Comparison of ENCODE assay signal across 8 cellular contexts in the genomic region with DNA sequence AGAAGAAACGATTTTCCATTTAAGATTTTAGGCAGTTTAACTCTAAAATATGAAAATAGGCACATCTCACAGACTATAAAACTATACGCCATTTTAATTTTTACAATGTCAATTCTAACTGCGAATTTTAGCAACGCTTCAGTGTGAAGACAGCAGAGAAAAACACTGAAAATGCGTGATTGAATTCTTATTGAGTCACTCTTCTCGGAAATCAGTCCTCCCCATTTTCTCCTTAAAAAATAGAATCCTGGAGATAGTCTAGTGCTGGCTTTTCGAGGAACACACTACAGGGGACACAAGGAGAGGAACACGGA. TPM values are rescaled to one million over a fixed set of nuclear protein-coding genes. Genes with fewer than 3 reads are reported as not detected.
A peak's percentile ranks its signal among the peaks of the same experiment; 100 is the strongest.
DNase-seq lines count a peak whose midpoint lies in the region; ATAC-seq and TF ChIP-seq lines count a peak whose summit lies in the region.

No MANE protein-coding gene starts in this region.

- in situ Hi-C loops in Panc1 (cut with HindIII; ENCODE audit: low pct_unique_long_range_greater_than_20kb, low sequenced_read_pairs), result no loop called here

- H3K4me3 Mint-ChIP-seq in Calu3 (ENCODE audit: low read depth, unreplicated experiment), result peak overlapping the region; percentile 97

- H3K36me3 ChIP-seq in Panc1 (ENCODE audit: control insufficient read depth, insufficient read depth, low read length) (no peaks in the 10 kb centered on the region; the same call in 1 of the 2 replicates), parathyroid adenoma (ENCODE audit: control insufficient read depth, insufficient read depth, low read length) (no peaks in the 10 kb centered on the region)

- peaks cover 23% of the 10 kb centered on the region for H3K36me3 Mint-ChIP-seq in Calu3 (ENCODE audit: insufficient read depth, unreplicated experiment)

- no peaks in the 10 kb centered on the region for H3K79me2 ChIP-seq in parathyroid adenoma

- POLR2A ChIA-PET in Panc1 (lab: Charles Lee), result interaction anchor here (1.0 kb wide), 1 partner anchor 8 kb away, joined by 10 read pairs; no protein-coding TSS in a partner anchor

- H3K27ac ChIP-seq in Panc1 (ENCODE audit: low read length) (peak overlapping the region; percentile 80), epithelial cell of prostate (peak overlapping the region; percentile 40), parathyroid adenoma (peak overlapping the region; percentile 56)

- H3K27me3 ChIP-seq in Panc1 (ENCODE audit: control insufficient read depth, insufficient read depth, low read length) (no peaks in the 10 kb centered on the region), parathyroid adenoma (ENCODE audit: control insufficient read depth, insufficient read depth, low read length) (no peaks in the 10 kb centered on the region)

- peak overlapping the region; percentile 99 for H2AFZ ChIP-seq in parathyroid adenoma

- no peak overlapping the region for H3K9ac ChIP-seq in parathyroid adenoma

- H3K27ac Mint-ChIP-seq in Calu3 (ENCODE audit: unreplicated experiment), result peak overlapping the region; percentile 95

- peaks cover 31% of the 10 kb centered on the region for H3K27me3 Mint-ChIP-seq in Calu3 (ENCODE audit: unreplicated experiment)

- H3K4me1 ChIP-seq in Panc1 (ENCODE audit: control insufficient read depth, insufficient read depth, low read length), result peaks cover 11% of the 10 kb centered on the region
- no peaks in the 10 kb centered on the region for H3K4me1 ChIP-seq in parathyroid adenoma

- peak overlapping the region; percentile 76 to 83 for H3K4me3 ChIP-seq in Panc1 (ENCODE audit: low read depth in 2 of 2, low read length in 2 of 2)
- peak overlapping the region; percentile 83 for H3K4me3 ChIP-seq in parathyroid adenoma (ENCODE audit: low read depth, low read length)

- TF ChIP-seq CTCF in Calu3 (IDR thresholded peaks at IDR 0.05; ENCODE audit: unreplicated experiment) (no peak), Panc1 (IDR thresholded peaks at IDR 0.05) (no peak), parathyroid adenoma (IDR thresholded peaks at IDR 0.05) (no peak)

- no peaks in the 10 kb centered on the region for H3K9me3 Mint-ChIP-seq in Calu3 (ENCODE audit: low read depth, unreplicated experiment)

- CTCF ChIA-PET in Calu3 (lab: Charles Lee) (interaction anchor here (0.6 kb wide), 1 partner anchor 52 kb away, joined by 3 read pairs; no protein-coding TSS in a partner anchor), Panc1 (lab: Charles Lee) (no interaction called here)

- intact Hi-C loops in Calu3 (cut with micrococcal nuclease; ENCODE audit: unreplicated experiment) (no loop called here), Panc1 (cut with micrococcal nuclease; ENCODE audit: unreplicated experiment) (loop anchor here (5.0 kb wide), 1 partner anchor 134 kb away; a partner anchor contains a TSS), sciatic nerve (cut with DNase I) (no loop called here)

- ATAC-seq in Panc1 (no peak), HG03095 (IDR thresholded peaks at IDR 0.05; ENCODE audit: unreplicated experiment) (no peak), sciatic nerve (no peak)

- DNase-seq in Calu3, result no peak
- DNase-seq in Panc1 (ENCODE audit: low read depth, low spot score), result no peak
- no peak for DNase-seq in epithelial cell of prostate (ENCODE audit: low read depth, low spot score)
- no peak for DNase-seq in NCI-H146 (lab: John Stamatoyannopoulos, UW)
- DNase-seq in NCI-H748 treated with DMSO at 0.1 percent for 48 hours (lab: John Stamatoyannopoulos, UW), result no peak
- no peak for DNase-seq in sciatic nerve (ENCODE audit: low spot score)

- BruUV-seq in Calu3 (replicated peaks; lab: Mats Ljungman, UMichigan) (no TSS peak), Panc1 (replicated peaks; lab: Mats Ljungman, UMichigan) (no TSS peak)

- H3K4me2 ChIP-seq in parathyroid adenoma (ENCODE audit: low read length), result peak overlapping the region; percentile 58

- H3K9me3 ChIP-seq in Panc1 (ENCODE audit: control insufficient read depth, insufficient read depth, low read depth, low read length), result no peaks in the 10 kb centered on the region
- no peaks in the 10 kb centered on the region for H3K9me3 ChIP-seq in parathyroid adenoma (ENCODE audit: control insufficient read depth, low read length)

- H3K4me1 Mint-ChIP-seq in Calu3 (ENCODE audit: low read depth, unreplicated experiment), result peaks cover 9% of the 10 kb centered on the region

RNA-seq across cellular contexts. Expression of a gene that starts 0.4 kb away (rescaled TPM):
- total RNA-seq in Calu3 (2022), result 8.3 and 9.6 TPM in 2 replicates
- 8.0 TPM for total RNA-seq in Panc1 (2021; ENCODE audit: unreplicated experiment)
- polyA plus RNA-seq in Panc1 (2012; ENCODE audit: insufficient read length), result 3.1 TPM
- 5.5 TPM for total RNA-seq in sciatic nerve
